ENCODE assay signal across 8 cellular contexts in the genomic region with DNA sequence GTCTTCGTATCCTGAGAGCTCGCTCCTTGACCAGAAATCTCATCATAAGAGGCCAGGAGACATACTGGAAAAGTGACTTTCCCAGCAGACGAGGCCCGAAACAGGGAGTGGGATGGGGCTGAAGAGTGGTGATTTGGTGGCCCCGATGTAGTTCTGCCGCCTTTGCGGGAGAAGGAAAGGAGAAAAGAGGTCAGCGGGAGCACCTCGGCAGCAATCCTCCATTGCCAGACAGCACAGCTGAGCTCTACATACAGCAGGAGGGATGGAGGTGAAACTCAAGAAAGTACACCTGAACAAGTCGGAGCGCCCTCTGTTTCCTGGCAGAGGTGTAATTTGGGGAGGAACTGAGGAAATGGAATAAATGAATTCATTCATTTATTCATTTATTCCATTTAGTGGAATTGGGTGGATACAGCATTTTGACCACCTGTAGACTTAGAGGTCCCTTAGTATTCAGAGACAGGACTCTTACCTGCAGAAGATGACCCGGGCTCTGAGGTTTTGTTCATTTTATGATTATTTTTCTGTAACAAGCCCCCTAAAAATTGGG. TPM values are rescaled to one million over a fixed set of nuclear protein-coding genes. Genes with fewer than 3 reads are reported as not detected.
DNase-seq lines count a peak whose midpoint lies in the region; ATAC-seq, FAIRE-seq and TF ChIP-seq lines count a peak whose summit lies in the region.

No MANE protein-coding gene starts in this region.

- H2AFZ ChIP-seq in MM.1S (ENCODE audit: low read length) (peak overlapping the region; percentile 94), endothelial cell of umbilical vein (ENCODE audit: low read depth, low read length) (peak overlapping the region; percentile 73)

- POLR2A ChIA-PET in Caco-2 (lab: Charles Lee), result interaction anchor here (1.0 to 1.5 kb wide), 2 partner anchors 27 to 43 kb away, joined by 3 read pairs; partner anchors contain the start of gene POLR1H
- POLR2A ChIA-PET in endothelial cell of umbilical vein (lab: Charles Lee), result no interaction called here

- no peak for DNase-seq in Caco-2
- DNase-seq in MM.1S, result no peak
- no peak for DNase-seq in endothelial cell of umbilical vein (ENCODE audit: low read depth, low spot score)
- DNase-seq in osteocyte (ENCODE audit: extremely low spot score, unreplicated experiment), result no peak
- DNase-seq in foreskin keratinocyte, result no peak
- DNase-seq in NCI-H2171 (lab: John Stamatoyannopoulos, UW), result no peak
- no peak for DNase-seq in AG08395 (ENCODE audit: low spot score)
- no peak for DNase-seq in SK-N-DZ (ENCODE audit: low spot score)

- peak overlapping the region; percentile 75 for H3K27ac Mint-ChIP-seq in Caco-2 (ENCODE audit: unreplicated experiment)
- H3K27ac Mint-ChIP-seq in osteocyte (ENCODE audit: unreplicated experiment), result no peak overlapping the region

- peaks cover 22% of the 10 kb centered on the region for H3K4me1 Mint-ChIP-seq in Caco-2 (ENCODE audit: low read depth, unreplicated experiment)
- H3K4me1 Mint-ChIP-seq in osteocyte (ENCODE audit: unreplicated experiment), result peaks cover 31% of the 10 kb centered on the region

- H3K4me1 ChIP-seq in Caco-2 (peaks cover 16% of the 10 kb centered on the region), MM.1S (ENCODE audit: low read length) (peaks cover 15% of the 10 kb centered on the region), endothelial cell of umbilical vein (ENCODE audit: control insufficient read depth, extremely low read depth, insufficient read depth, low read length) (peaks cover 17% of the 10 kb centered on the region), foreskin keratinocyte (peaks cover 9% of the 10 kb centered on the region)

- peak overlapping the region; percentile 100 for H3K4me2 ChIP-seq in MM.1S (ENCODE audit: low read depth, low read length)
- peak overlapping the region; percentile 71 for H3K4me2 ChIP-seq in endothelial cell of umbilical vein (ENCODE audit: insufficient read depth, low read length)

- H3K36me3 ChIP-seq in Caco-2 (ENCODE audit: control insufficient read depth, insufficient read depth, low read length) (no peaks in the 10 kb centered on the region), MM.1S (replicated peaks; ENCODE audit: insufficient read depth, low read length) (no peaks in the 10 kb centered on the region), endothelial cell of umbilical vein (ENCODE audit: control insufficient read depth in 2 of 2, extremely low read depth in 1 of 2, insufficient read depth in 2 of 2, low read length in 2 of 2) (no peaks in the 10 kb centered on the region)

- H3K9me1 ChIP-seq in endothelial cell of umbilical vein (replicated peaks; ENCODE audit: control insufficient read depth, extremely low read depth, insufficient read depth, low read length), result no peaks in the 10 kb centered on the region

- peak overlapping the region; percentile 43 for H3K4me3 ChIP-seq in Caco-2 (ENCODE audit: low read depth, low read length)
- peak overlapping the region; percentile 64 for H3K4me3 ChIP-seq in MM.1S (ENCODE audit: low read length)
- peak overlapping the region in 2 of 3 experiments; percentile 33 to 34 for H3K4me3 ChIP-seq in endothelial cell of umbilical vein (replicated peaks in 1 of 3; ENCODE audit: insufficient read depth in 1 of 3, low read depth in 1 of 3, low read length in 3 of 3)

- H3K27ac ChIP-seq in MM.1S (ENCODE audit: low read length) (no peak overlapping the region), endothelial cell of umbilical vein (ENCODE audit: insufficient read depth, low read depth, low read length) (no peak overlapping the region), foreskin keratinocyte (no peak overlapping the region)

- peaks cover 15% of the 10 kb centered on the region for H3F3A ChIP-seq in MM.1S (ENCODE audit: insufficient read depth, low read length)

- H3K9me2 ChIP-seq in MM.1S (replicated peaks; ENCODE audit: insufficient read depth, low read length), result no peaks in the 10 kb centered on the region

- no peaks in the 10 kb centered on the region for H3K9me3 ChIP-seq in Caco-2
- no peaks in the 10 kb centered on the region for H3K9me3 ChIP-seq in MM.1S (replicated peaks; ENCODE audit: insufficient read depth, low read length)
- H3K9me3 ChIP-seq in endothelial cell of umbilical vein (replicated peaks; ENCODE audit: control insufficient read depth, insufficient read depth, low read length), result no peaks in the 10 kb centered on the region

- TF ChIP-seq POLR2A in endothelial cell of umbilical vein (IDR thresholded peaks at IDR 0.05; ENCODE audit: low read depth, low read length), result no peak

- H3K27me3 Mint-ChIP-seq in Caco-2 (ENCODE audit: insufficient read depth, unreplicated experiment) (no peaks in the 10 kb centered on the region), osteocyte (ENCODE audit: unreplicated experiment) (peaks cover 54% of the 10 kb centered on the region)

- H3K9ac ChIP-seq in MM.1S (ENCODE audit: low read length), result peak overlapping the region; percentile 36; the same call in 1 of the 2 replicates
- no peak overlapping the region for H3K9ac ChIP-seq in endothelial cell of umbilical vein (replicated peaks; ENCODE audit: extremely low read depth, insufficient read depth, low read length)

- H3K79me2 ChIP-seq in MM.1S (ENCODE audit: low read length) (no peaks in the 10 kb centered on the region), endothelial cell of umbilical vein (ENCODE audit: control insufficient read depth, insufficient read depth, low read length) (no peaks in the 10 kb centered on the region)

- FAIRE-seq in endothelial cell of umbilical vein (lab: Jason Lieb, UNC), result no peak

- H3K9me3 Mint-ChIP-seq in Caco-2 (ENCODE audit: unreplicated experiment), result no peaks in the 10 kb centered on the region
- no peaks in the 10 kb centered on the region for H3K9me3 Mint-ChIP-seq in osteocyte (ENCODE audit: unreplicated experiment)

- CTCF ChIA-PET in Caco-2 (lab: Charles Lee) (interaction anchor here (0.7 to 5.9 kb wide), 17 partner anchors 8 to 635 kb away, joined by 3 to 236 read pairs (median 6); partner anchors contain the start of genes POLR1H, PPP1R11, TRIM15 and TRIM26), endothelial cell of umbilical vein (lab: Charles Lee) (interaction anchor here (0.5 to 5.6 kb wide), 26 partner anchors 9 to 1296 kb away, joined by 3 to 311 read pairs (median 5); partner anchors contain the start of genes POLR1H, PPP1R11, TRIM31 and TRIM39)

- ATAC-seq in foreskin keratinocyte, result no peak

- BruUV-seq in Caco-2 (replicated peaks; lab: Mats Ljungman, UMichigan) (no TSS peak), endothelial cell of umbilical vein (replicated peaks; lab: Mats Ljungman, UMichigan) (no TSS peak)

- TF ChIP-seq CTCF in Caco-2 (IDR thresholded peaks at IDR 0.05; ENCODE audit: insufficient read depth in 1 of 2, low read depth in 1 of 2, low read length in 1 of 2, severe bottlenecking in 1 of 2, unreplicated experiment in 1 of 2), result no peak
- TF ChIP-seq CTCF in MM.1S (IDR thresholded peaks at IDR 0.05; ENCODE audit: low read length), result no peak
- no peak for TF ChIP-seq CTCF in endothelial cell of umbilical vein (IDR thresholded peaks at IDR 0.05; ENCODE audit: extremely low read depth in 1 of 2, insufficient read depth in 1 of 2, low read depth in 1 of 2, low read length in 2 of 2)
- no peak for TF ChIP-seq CTCF in osteocyte (IDR thresholded peaks at IDR 0.05)
- no peak for TF ChIP-seq CTCF in foreskin keratinocyte (conservative IDR thresholded peaks at IDR 0.05)

- intact Hi-C loops in Caco-2 (cut with micrococcal nuclease; ENCODE audit: unreplicated experiment), result loop anchor here (1.0 to 2.0 kb wide), 5 partner anchors 28 to 67 kb away; partner anchors contain the start of genes POLR1H, RNF39 and TRIM15
- intact Hi-C loops in endothelial cell of umbilical vein (cut with micrococcal nuclease), result loop anchor here (1.0 to 2.0 kb wide), 4 partner anchors 28 to 109 kb away; partner anchors contain the start of genes PPP1R11 and TRIM26

- H3K27me3 ChIP-seq in Caco-2 (replicated peaks; ENCODE audit: control insufficient read depth, insufficient read depth, low read length), result no peaks in the 10 kb centered on the region
- peaks cover 27% of the 10 kb centered on the region for H3K27me3 ChIP-seq in MM.1S (replicated peaks; ENCODE audit: insufficient read depth, low read length)
- peaks cover 49 to 53% of the 10 kb centered on the region in 2 experiments for H3K27me3 ChIP-seq in endothelial cell of umbilical vein (ENCODE audit: control insufficient read depth in 2 of 2, insufficient read depth in 2 of 2, low read length in 2 of 2)
- H3K27me3 ChIP-seq in foreskin keratinocyte, result peaks cover 1% of the 10 kb centered on the region

- H4K20me1 ChIP-seq in MM.1S (ENCODE audit: insufficient read depth, low read length), result no peaks in the 10 kb centered on the region
- H4K20me1 ChIP-seq in endothelial cell of umbilical vein (replicated peaks; ENCODE audit: control insufficient read depth, extremely low read depth, insufficient read depth, low read length), result no peaks in the 10 kb centered on the region

- peak overlapping the region; percentile 89 for H3K4me3 Mint-ChIP-seq in Caco-2 (ENCODE audit: unreplicated experiment)
- peak overlapping the region; percentile 73 for H3K4me3 Mint-ChIP-seq in osteocyte (ENCODE audit: unreplicated experiment)

- dilution Hi-C loops in endothelial cell of umbilical vein (cut with MboI; ENCODE audit: extremely low pct_ligation_motif_present, low sequenced_read_pairs), result no loop called here

- no peaks in the 10 kb centered on the region for H3K36me3 Mint-ChIP-seq in Caco-2 (ENCODE audit: insufficient read depth, unreplicated experiment)
- no peaks in the 10 kb centered on the region for H3K36me3 Mint-ChIP-seq in osteocyte (ENCODE audit: unreplicated experiment)

RNA-seq across cellular contexts. Expression of gene TRIM31, which starts 9.2 kb away (rescaled TPM):
- 0.70 and 0.74 TPM in 2 replicates for total RNA-seq in Caco-2 (2022)
- not detected in 2 replicates for total RNA-seq in endothelial cell of umbilical vein
- polyA plus RNA-seq in endothelial cell of umbilical vein, result not detected in 2 replicates
- not detected in 2 replicates for polyA plus RNA-seq in endothelial cell of umbilical vein (2011; cell fraction: cytosol; rRNA removed)
- polyA plus RNA-seq in endothelial cell of umbilical vein (2011; cell fraction: nucleus; rRNA removed), result not detected in 2 replicates
- polyA plus RNA-seq in endothelial cell of umbilical vein (2012), result not detected in 2 replicates
- not detected in 2 replicates for polyA minus RNA-seq in endothelial cell of umbilical vein
- polyA minus RNA-seq in endothelial cell of umbilical vein (2011; cell fraction: cytosol; rRNA and poly(A)+ RNA removed), result not detected
- polyA minus RNA-seq in endothelial cell of umbilical vein (2011; cell fraction: nucleus; rRNA and poly(A)+ RNA removed), result not detected in 2 replicates
- total RNA-seq in osteocyte, result not detected in 2 replicates
- 0.04 TPM in 1 of 2 replicates, not detected in the other for total RNA-seq in foreskin keratinocyte
- polyA plus RNA-seq in foreskin keratinocyte, result 0.12 TPM in 2 replicates
- polyA plus RNA-seq in SK-N-DZ (2014; cell fraction: cytosol; rRNA removed), result not detected in 2 replicates
- polyA plus RNA-seq in SK-N-DZ (2014; cell fraction: nucleus; rRNA removed), result not detected in 2 replicates

RNA-seq across cellular contexts. Expression of gene RNF39, which starts 28.1 kb away (rescaled TPM):
- total RNA-seq in Caco-2 (2022) (0.23 and 0.37 TPM in 2 replicates), endothelial cell of umbilical vein (not detected in 2 replicates), osteocyte (not detected in 2 replicates), foreskin keratinocyte (3.2 and 3.6 TPM in 2 replicates)
- polyA plus RNA-seq in endothelial cell of umbilical vein (not detected in 2 replicates), foreskin keratinocyte (4.6 and 5.3 TPM in 2 replicates)
- not detected in 2 replicates for polyA plus RNA-seq in endothelial cell of umbilical vein (2011; cell fraction: cytosol; rRNA removed)
- polyA plus RNA-seq in endothelial cell of umbilical vein (2011; cell fraction: nucleus; rRNA removed), result not detected in 2 replicates
- 0.36 and 0.48 TPM in 2 replicates for polyA plus RNA-seq in endothelial cell of umbilical vein (2012)
- polyA minus RNA-seq in endothelial cell of umbilical vein, result not detected in 2 replicates
- polyA minus RNA-seq in endothelial cell of umbilical vein (2011; cell fraction: cytosol; rRNA and poly(A)+ RNA removed), result not detected
- not detected in 2 replicates for polyA minus RNA-seq in endothelial cell of umbilical vein (2011; cell fraction: nucleus; rRNA and poly(A)+ RNA removed)
- polyA plus RNA-seq in SK-N-DZ (2014; cell fraction: cytosol; rRNA removed), result 0.20 and 0.45 TPM in 2 replicates
- 0.07 and 0.14 TPM in 2 replicates for polyA plus RNA-seq in SK-N-DZ (2014; cell fraction: nucleus; rRNA removed)

RNA-seq across cellular contexts. Expression of gene TRIM40, which starts 32.2 kb away (rescaled TPM):
- total RNA-seq in Caco-2 (2022) (not detected in 2 replicates), endothelial cell of umbilical vein (not detected in 2 replicates), osteocyte (not detected in 2 replicates), foreskin keratinocyte (not detected in 2 replicates)
- polyA plus RNA-seq in endothelial cell of umbilical vein (not detected in 2 replicates), foreskin keratinocyte (not detected in 2 replicates)
- not detected in 2 replicates for polyA plus RNA-seq in endothelial cell of umbilical vein (2011; cell fraction: cytosol; rRNA removed)
- not detected in 2 replicates for polyA plus RNA-seq in endothelial cell of umbilical vein (2011; cell fraction: nucleus; rRNA removed)
- not detected in 2 replicates for polyA plus RNA-seq in endothelial cell of umbilical vein (2012)
- not detected in 2 replicates for polyA minus RNA-seq in endothelial cell of umbilical vein
- polyA minus RNA-seq in endothelial cell of umbilical vein (2011; cell fraction: cytosol; rRNA and poly(A)+ RNA removed), result not detected
- polyA minus RNA-seq in endothelial cell of umbilical vein (2011; cell fraction: nucleus; rRNA and poly(A)+ RNA removed), result not detected in 2 replicates
- 0.08 TPM in 1 of 2 replicates, not detected in the other for polyA plus RNA-seq in SK-N-DZ (2014; cell fraction: cytosol; rRNA removed)
- 0.09 TPM in 1 of 2 replicates, not detected in the other for polyA plus RNA-seq in SK-N-DZ (2014; cell fraction: nucleus; rRNA removed)

RNA-seq across cellular contexts. Expression of gene PPP1R11, which starts 36.7 kb away (rescaled TPM):
- total RNA-seq in Caco-2 (2022) (35.5 and 35.6 TPM in 2 replicates), endothelial cell of umbilical vein (32.4 and 37.6 TPM in 2 replicates), osteocyte (46.8 and 52.9 TPM in 2 replicates), foreskin keratinocyte (48.0 and 54.8 TPM in 2 replicates)
- polyA plus RNA-seq in endothelial cell of umbilical vein (43.0 and 44.1 TPM in 2 replicates), foreskin keratinocyte (63.6 and 64.1 TPM in 2 replicates)
- 31.2 and 39.1 TPM in 2 replicates for polyA plus RNA-seq in endothelial cell of umbilical vein (2011; cell fraction: cytosol; rRNA removed)
- 24.8 and 25.2 TPM in 2 replicates for polyA plus RNA-seq in endothelial cell of umbilical vein (2011; cell fraction: nucleus; rRNA removed)
- polyA plus RNA-seq in endothelial cell of umbilical vein (2012), result 31.3 and 36.8 TPM in 2 replicates
- 34.7 and 39.7 TPM in 2 replicates for polyA minus RNA-seq in endothelial cell of umbilical vein
- 11.6 TPM for polyA minus RNA-seq in endothelial cell of umbilical vein (2011; cell fraction: cytosol; rRNA and poly(A)+ RNA removed)
- polyA minus RNA-seq in endothelial cell of umbilical vein (2011; cell fraction: nucleus; rRNA and poly(A)+ RNA removed), result 11.3 and 12.2 TPM in 2 replicates
- 35.4 and 42.7 TPM in 2 replicates for polyA plus RNA-seq in SK-N-DZ (2014; cell fraction: cytosol; rRNA removed)
- polyA plus RNA-seq in SK-N-DZ (2014; cell fraction: nucleus; rRNA removed), result 18.3 and 21.3 TPM in 2 replicates

RNA-seq across cellular contexts. Expression of gene POLR1H, which starts 42.6 kb away (rescaled TPM):
- total RNA-seq in Caco-2 (2022) (26.1 and 27.6 TPM in 2 replicates), endothelial cell of umbilical vein (32.5 and 42.5 TPM in 2 replicates), osteocyte (20.1 and 20.4 TPM in 2 replicates), foreskin keratinocyte (46.7 and 48.0 TPM in 2 replicates)
- polyA plus RNA-seq in endothelial cell of umbilical vein (65.3 and 66.7 TPM in 2 replicates), foreskin keratinocyte (57.0 and 59.1 TPM in 2 replicates)
- 47.3 and 54.5 TPM in 2 replicates for polyA plus RNA-seq in endothelial cell of umbilical vein (2011; cell fraction: cytosol; rRNA removed)
- 28.5 and 28.6 TPM in 2 replicates for polyA plus RNA-seq in endothelial cell of umbilical vein (2011; cell fraction: nucleus; rRNA removed)
- 30.3 and 33.2 TPM in 2 replicates for polyA plus RNA-seq in endothelial cell of umbilical vein (2012)
- polyA minus RNA-seq in endothelial cell of umbilical vein, result 20.7 and 25.0 TPM in 2 replicates
- 9.3 TPM for polyA minus RNA-seq in endothelial cell of umbilical vein (2011; cell fraction: cytosol; rRNA and poly(A)+ RNA removed)
- polyA minus RNA-seq in endothelial cell of umbilical vein (2011; cell fraction: nucleus; rRNA and poly(A)+ RNA removed), result 6.3 and 6.9 TPM in 2 replicates
- 51.4 and 54.4 TPM in 2 replicates for polyA plus RNA-seq in SK-N-DZ (2014; cell fraction: cytosol; rRNA removed)
- polyA plus RNA-seq in SK-N-DZ (2014; cell fraction: nucleus; rRNA removed), result 33.3 and 36.2 TPM in 2 replicates
